8 cellular contexts compared by ENCODE assay signal in the genomic region with DNA sequence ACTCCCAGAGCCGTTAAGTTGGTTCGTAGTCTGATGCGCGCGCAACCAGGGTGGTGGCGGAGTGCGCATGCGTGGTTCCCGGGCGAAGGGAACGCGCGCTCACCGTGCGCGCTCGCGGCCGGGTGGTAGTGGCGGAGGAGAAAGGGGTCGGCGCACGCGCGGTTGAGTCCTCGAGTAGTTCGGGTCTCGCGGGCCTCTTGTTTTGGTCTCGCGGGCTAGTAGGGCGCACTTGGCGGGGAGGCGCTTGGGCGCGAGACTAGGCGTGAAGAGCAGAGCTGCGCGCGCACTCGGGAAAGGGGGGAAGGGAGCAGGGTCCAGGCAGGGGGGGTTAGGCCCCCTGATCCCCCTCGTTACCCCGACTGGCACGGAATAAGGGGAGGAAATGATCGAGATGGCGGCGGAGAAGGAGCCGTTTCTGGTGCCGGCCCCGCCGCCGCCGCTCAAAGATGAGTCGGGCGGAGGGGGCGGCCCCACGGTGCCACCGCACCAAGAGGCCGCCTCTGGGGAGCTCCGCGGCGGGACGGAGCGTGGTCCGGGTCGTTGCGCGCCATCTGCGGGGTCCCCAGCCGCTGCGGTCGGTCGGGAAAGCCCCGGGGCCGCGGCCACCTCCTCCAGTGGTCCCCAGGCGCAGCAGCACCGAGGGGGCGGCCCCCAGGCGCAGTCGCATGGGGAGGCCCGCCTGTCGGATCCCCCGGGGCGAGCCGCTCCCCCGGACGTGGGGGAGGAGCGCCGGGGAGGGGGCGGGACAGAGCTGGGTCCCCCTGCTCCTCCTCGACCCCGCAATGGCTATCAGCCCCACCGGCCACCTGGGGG. TPM values are rescaled to one million over a fixed set of nuclear protein-coding genes. Genes with fewer than 3 reads are reported as not detected.
A peak's percentile ranks its signal among the peaks of the same experiment; 100 is the strongest.
DNase-seq lines count a peak whose midpoint lies in the region; ATAC-seq lines count a peak whose summit lies in the region.

A gene with protein sequence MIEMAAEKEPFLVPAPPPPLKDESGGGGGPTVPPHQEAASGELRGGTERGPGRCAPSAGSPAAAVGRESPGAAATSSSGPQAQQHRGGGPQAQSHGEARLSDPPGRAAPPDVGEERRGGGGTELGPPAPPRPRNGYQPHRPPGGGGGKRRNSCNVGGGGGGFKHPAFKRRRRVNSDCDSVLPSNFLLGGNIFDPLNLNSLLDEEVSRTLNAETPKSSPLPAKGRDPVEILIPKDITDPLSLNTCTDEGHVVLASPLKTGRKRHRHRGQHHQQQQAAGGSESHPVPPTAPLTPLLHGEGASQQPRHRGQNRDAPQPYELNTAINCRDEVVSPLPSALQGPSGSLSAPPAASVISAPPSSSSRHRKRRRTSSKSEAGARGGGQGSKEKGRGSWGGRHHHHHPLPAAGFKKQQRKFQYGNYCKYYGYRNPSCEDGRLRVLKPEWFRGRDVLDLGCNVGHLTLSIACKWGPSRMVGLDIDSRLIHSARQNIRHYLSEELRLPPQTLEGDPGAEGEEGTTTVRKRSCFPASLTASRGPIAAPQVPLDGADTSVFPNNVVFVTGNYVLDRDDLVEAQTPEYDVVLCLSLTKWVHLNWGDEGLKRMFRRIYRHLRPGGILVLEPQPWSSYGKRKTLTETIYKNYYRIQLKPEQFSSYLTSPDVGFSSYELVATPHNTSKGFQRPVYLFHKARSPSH (plus strand): TSS at position 195 of the 813 bp plus-strand sequence. CDS start 188 bp downstream, at position 383.

- peak within 1 kb of the TSS; percentile 85 for H3K4me3 Mint-ChIP-seq in central memory CD8-positive, alpha-beta T cell

- H3K36me3 Mint-ChIP-seq in central memory CD8-positive, alpha-beta T cell (ENCODE audit: insufficient read depth): peaks cover 43% of the 10 kb centered on the region

- ATAC-seq in GM19035 (IDR thresholded peaks at IDR 0.05; ENCODE audit: unreplicated experiment): peak; percentile 39
- ATAC-seq in HG03342 (IDR thresholded peaks at IDR 0.05; ENCODE audit: unreplicated experiment): peak; percentile 39
- ATAC-seq in central memory CD8-positive, alpha-beta T cell (replicated peaks; ENCODE audit: extremely low read depth, poor library complexity, severe bottlenecking): peak; percentile 45

- H3K4me1 Mint-ChIP-seq in central memory CD8-positive, alpha-beta T cell: peaks cover 51% of the 10 kb centered on the region

- peaks cover 7% of the 10 kb centered on the region for H3K27me3 Mint-ChIP-seq in central memory CD8-positive, alpha-beta T cell

- H3K27ac Mint-ChIP-seq in central memory CD8-positive, alpha-beta T cell (ENCODE audit: low read depth): peak within 1 kb of the TSS; percentile 100

- H3K9me3 Mint-ChIP-seq in central memory CD8-positive, alpha-beta T cell: no peaks in the 10 kb centered on the region

- DNase-seq in AG08396 (ENCODE audit: low spot score) (peak; percentile 99), NCI-H460 (ENCODE audit: extremely low read depth, low read depth) (peak; percentile 95), islet precursor cell (peak; percentile 98)
- peak; percentile 98 for DNase-seq in activated CD4-positive, CD25-positive, alpha-beta regulatory T cell treated with anti-CD3 and anti-CD28 coated beads, Interleukin-2, amount 50 U/mL, for 72 hours
- peak; percentile 94 to 97 for DNase-seq in central memory CD8-positive, alpha-beta T cell (ENCODE audit: low spot score in 2 of 2)
- peak; percentile 92 to 93 for DNase-seq in stimulated activated CD4-positive, alpha-beta T cell treated with anti-CD3 and anti-CD28 coated beads, Interleukin-12 subunit alpha, Interleukin-12 subunit beta, amount 100 ng/mL, for 24 hours (ENCODE audit: low read depth in 2 of 2)

RNA-seq across cellular contexts. Expression of the gene that starts here (rescaled TPM):
- 30.9 and 33.1 TPM in 2 replicates for total RNA-seq in NCI-H460 (2014; rRNA removed; shearing (Covaris generic))
- 33.0 and 37.4 TPM in 2 replicates for polyA plus RNA-seq in NCI-H460 (2014; cell fraction: nucleus; rRNA removed)

Comparison
In these comparisons a context has a peak if more than half of its experiments do, and no peak if none do; other contexts are left out.
1. Peak in every context shown above with its lines: DNase-seq and ATAC-seq.